17 cellular contexts compared by ENCODE assay signal in genomic region chr11:2797741-2798361, GRCh38.
DNase-seq lines count a peak whose midpoint lies in the region; ATAC-seq and TF ChIP-seq lines count a peak whose summit lies in the region.
"Had no signal": no experiment of that assay in that cellular context is flagged by ENCODE, and none has a peak within 500 bp of the region (broad histone marks: within the 10 kb centered on the region; RNA-seq: fewer than 3 reads in every experiment).

No MANE protein-coding gene starts in this region.

- no peaks in the 10 kb centered on the region for H3K4me1 Mint-ChIP-seq in activated CD4-positive, alpha-beta T cell treated with anti-CD3 and anti-CD28 coated beads for 36 hours

- in situ Hi-C loops in gastrocnemius medialis (cut with MboI; ENCODE audit: low sequenced_read_pairs in 4 of 4), result no loop called here

- TF ChIP-seq CTCF in lower lobe of right lung (IDR thresholded peaks at IDR 0.05) (no peak), gastrocnemius medialis (IDR thresholded peaks at IDR 0.05 in 4 of 5, conservative IDR thresholded peaks at IDR 0.05 in 1 of 5) (no peak)

- intact Hi-C loops in activated CD4-positive, alpha-beta T cell treated with anti-CD3 and anti-CD28 coated beads for 36 hours (cut with DNase I, micrococcal nuclease), result no loop called here
- intact Hi-C loops in lower lobe of right lung (cut with DNase I), result no loop called here
- intact Hi-C loops in gastrocnemius medialis (cut with DNase I; ENCODE audit: low total_unique reads), result no loop called here

- H3K4me3 ChIP-seq in lower lobe of right lung (no peak overlapping the region), gastrocnemius medialis (no peak overlapping the region)
- H3K4me3 ChIP-seq: ascending aorta had no signal

- no peak for TF ChIP-seq POLR2A in gastrocnemius medialis (IDR thresholded peaks at IDR 0.05)

- no peaks in the 10 kb centered on the region for H3K27me3 Mint-ChIP-seq in activated CD4-positive, alpha-beta T cell treated with anti-CD3 and anti-CD28 coated beads for 36 hours

- no peaks in the 10 kb centered on the region for H3K9me3 Mint-ChIP-seq in activated CD4-positive, alpha-beta T cell treated with anti-CD3 and anti-CD28 coated beads for 36 hours (ENCODE audit: low read depth)

- no peaks in the 10 kb centered on the region for H3K36me3 Mint-ChIP-seq in activated CD4-positive, alpha-beta T cell treated with anti-CD3 and anti-CD28 coated beads for 36 hours (ENCODE audit: low read depth)

- DNase-seq in activated CD4-positive, alpha-beta T cell treated with anti-CD3 and anti-CD28 coated beads for 36 hours, result peak; percentile 2
- no peak for DNase-seq in activated CD4-positive, alpha-beta T cell treated with anti-CD3 and anti-CD28 coated beads, Interleukin-2, amount 50 U/mL, for 48 hours
- DNase-seq in activated naive CD4-positive, alpha-beta T cell treated with anti-CD3 and anti-CD28 coated beads, Interleukin-2, amount 50 U/mL, for 16 hours, result peak; percentile 8
- DNase-seq in lower lobe of right lung, result peak; percentile 35
- DNase-seq in gastrocnemius medialis, result peak; percentile 0 to 5
- DNase-seq in NCI-H510A treated with DMSO at 0.1 percent for 48 hours (lab: John Stamatoyannopoulos, UW), result no peak
- no peak for DNase-seq in nucleus accumbens (lab: John Stamatoyannopoulos, UW)
- no peak for DNase-seq in HCEC 1CT
- DNase-seq: 8988T; DMS153; NCI-H1436 treated with DMSO at 0.1 percent for 48 hours; NCI-H2227 treated with DMSO at 0.1 percent for 48 hours; NK-92 treated with Interleukin-12 subunit alpha and Interleukin-12 subunit beta, amount 100 ng/mL, for 24 hours; stimulated activated CD4-positive, alpha-beta T cell treated with anti-CD3 and anti-CD28 coated beads, Interleukin-4, amount 100 ng/mL, for 24 hours; stimulated activated CD8-positive, alpha-beta memory T cell treated with anti-CD3 and anti-CD28 coated beads, Interleukin-4, amount 100 ng/mL, for 48 hours had no signal

- no peaks in the 10 kb centered on the region for H3K27me3 ChIP-seq in lower lobe of right lung (ENCODE audit: low read depth)
- peaks cover 0 to 2% (median under 1%) of the 10 kb centered on the region in 3 donors for H3K27me3 ChIP-seq in gastrocnemius medialis
- H3K27me3 ChIP-seq: ascending aorta had no signal

- H3K9me3 ChIP-seq in lower lobe of right lung, result no peaks in the 10 kb centered on the region
- H3K9me3 ChIP-seq in gastrocnemius medialis, result no peaks in the 10 kb centered on the region
- H3K9me3 ChIP-seq: ascending aorta had no signal

- no peak overlapping the region for H3K27ac Mint-ChIP-seq in activated CD4-positive, alpha-beta T cell treated with anti-CD3 and anti-CD28 coated beads for 36 hours

- no peak overlapping the region for H3K4me3 Mint-ChIP-seq in activated CD4-positive, alpha-beta T cell treated with anti-CD3 and anti-CD28 coated beads for 36 hours

- no peak for ATAC-seq in activated CD4-positive, alpha-beta T cell treated with anti-CD3 and anti-CD28 coated beads for 36 hours
- ATAC-seq in lower lobe of right lung, result no peak
- ATAC-seq in gastrocnemius medialis, result no peak
- ATAC-seq: HCT116 had no signal

- POLR2A ChIA-PET in activated CD4-positive, alpha-beta T cell treated with anti-CD3 and anti-CD28 coated beads for 36 hours (lab: Charles Lee), result no interaction called here

- H3K27ac ChIP-seq in lower lobe of right lung (no peak overlapping the region), gastrocnemius medialis (no peak overlapping the region)
- H3K27ac ChIP-seq: ascending aorta had no signal

- H3K36me3 ChIP-seq in lower lobe of right lung (no peaks in the 10 kb centered on the region), gastrocnemius medialis (no peaks in the 10 kb centered on the region)
- H3K36me3 ChIP-seq: ascending aorta had no signal

- CTCF ChIA-PET in activated CD4-positive, alpha-beta T cell treated with anti-CD3 and anti-CD28 coated beads for 36 hours (lab: Charles Lee), result interaction anchor here (0.5 kb wide), 1 partner anchor 30 kb away, joined by 3 read pairs; no protein-coding TSS in a partner anchor

- H3K4me1 ChIP-seq in lower lobe of right lung (peaks cover 10% of the 10 kb centered on the region), gastrocnemius medialis (no peaks in the 10 kb centered on the region)
- H3K4me1 ChIP-seq: ascending aorta had no signal

Comparison
In these comparisons a context has a peak if more than half of its experiments do, and no peak if none do; other contexts are left out.
1. DNase-seq: peak in activated CD4-positive, alpha-beta T cell treated with anti-CD3 and anti-CD28 coated beads for 36 hours (single experiment), activated naive CD4-positive, alpha-beta T cell treated with anti-CD3 and anti-CD28 coated beads, Interleukin-2, amount 50 U/mL, for 16 hours (single experiment), lower lobe of right lung (single experiment) and gastrocnemius medialis (2 of 2); none in activated CD4-positive, alpha-beta T cell treated with anti-CD3 and anti-CD28 coated beads, Interleukin-2, amount 50 U/mL, for 48 hours (0 of 2), NCI-H510A treated with DMSO at 0.1 percent for 48 hours (single experiment), nucleus accumbens (0 of 56) and HCEC 1CT (single experiment).